In genomic region chr6:45187841-45188240, GRCh38 we compare ENCODE assay signal across 13 cellular contexts.
DNase-seq lines count a peak whose midpoint lies in the region; ATAC-seq and TF ChIP-seq lines count a peak whose summit lies in the region.
"Had no signal": no experiment of that assay in that cellular context is flagged by ENCODE, and none has a peak within 500 bp of the region (broad histone marks: within the 10 kb centered on the region; RNA-seq: fewer than 3 reads in every experiment).

No MANE protein-coding gene starts in this region.

- peaks cover 12% of the 10 kb centered on the region for H3K9me3 Mint-ChIP-seq in activated T-helper 1 cell treated with anti-CD3 and anti-CD28 coated beads, Interleukin-12 subunit alpha, Interleukin-12 subunit beta, Interleukin-2, Interleukin-4 antibody, amounts not matched to agents 30 ng/mL and 10 ng/mL and 1 ng/mL, durations not matched to agents 14 hours and 24 hours and 36 hours
- H3K9me3 Mint-ChIP-seq: activated T-cell treated with anti-CD3 and anti-CD28 coated beads, Interleukin-2, amount 50 U/mL, for 4 hours had no signal

- H3K4me3 ChIP-seq in fibroblast of the aortic adventitia (ENCODE audit: low read depth, low read length), result no peak overlapping the region
- no peak overlapping the region for H3K4me3 ChIP-seq in spleen
- H3K4me3 ChIP-seq: A549 had no signal

- no peak for ATAC-seq in HG03280 (IDR thresholded peaks at IDR 0.05; ENCODE audit: unreplicated experiment)
- ATAC-seq: A549 had no signal

- no peak overlapping the region for H3K4me3 Mint-ChIP-seq in activated T-helper 1 cell treated with anti-CD3 and anti-CD28 coated beads, Interleukin-12 subunit alpha, Interleukin-12 subunit beta, Interleukin-2, Interleukin-4 antibody, amounts not matched to agents 30 ng/mL and 10 ng/mL and 1 ng/mL, durations not matched to agents 14 hours and 24 hours and 36 hours
- H3K4me3 Mint-ChIP-seq: activated T-cell treated with anti-CD3 and anti-CD28 coated beads, Interleukin-2, amount 50 U/mL, for 4 hours had no signal

- intact Hi-C loops in activated T-helper 1 cell treated with anti-CD3 and anti-CD28 coated beads, Interleukin-12 subunit alpha, Interleukin-12 subunit beta, Interleukin-2, Interleukin-4 antibody, amounts not matched to agents 30 ng/mL and 10 ng/mL and 1 ng/mL, durations not matched to agents 14 hours and 24 hours and 36 hours (cut with micrococcal nuclease), result no loop called here
- intact Hi-C loops in spleen (cut with DNase I; ENCODE audit: low total_unique reads), result no loop called here

- no peaks in the 10 kb centered on the region for H3K36me3 ChIP-seq in spleen

- TF ChIP-seq POLR2A in spleen (IDR thresholded peaks at IDR 0.05), result no peak

- 93 to 98% (median 94%) methylated on average over 2 of the region's 2 CpGs for WGBS in spleen, 5 donors

- H3K4me1 Mint-ChIP-seq in activated T-helper 1 cell treated with anti-CD3 and anti-CD28 coated beads, Interleukin-12 subunit alpha, Interleukin-12 subunit beta, Interleukin-2, Interleukin-4 antibody, amounts not matched to agents 30 ng/mL and 10 ng/mL and 1 ng/mL, durations not matched to agents 14 hours and 24 hours and 36 hours (ENCODE audit: low read depth), result peaks cover 36% of the 10 kb centered on the region

- peaks cover 5% of the 10 kb centered on the region for H3K36me3 Mint-ChIP-seq in activated T-helper 1 cell treated with anti-CD3 and anti-CD28 coated beads, Interleukin-12 subunit alpha, Interleukin-12 subunit beta, Interleukin-2, Interleukin-4 antibody, amounts not matched to agents 30 ng/mL and 10 ng/mL and 1 ng/mL, durations not matched to agents 14 hours and 24 hours and 36 hours (ENCODE audit: low read depth)

- peak overlapping the region; percentile 22 for H3K27ac Mint-ChIP-seq in activated T-helper 1 cell treated with anti-CD3 and anti-CD28 coated beads, Interleukin-12 subunit alpha, Interleukin-12 subunit beta, Interleukin-2, Interleukin-4 antibody, amounts not matched to agents 30 ng/mL and 10 ng/mL and 1 ng/mL, durations not matched to agents 14 hours and 24 hours and 36 hours

- H3K27me3 Mint-ChIP-seq in activated T-helper 1 cell treated with anti-CD3 and anti-CD28 coated beads, Interleukin-12 subunit alpha, Interleukin-12 subunit beta, Interleukin-2, Interleukin-4 antibody, amounts not matched to agents 30 ng/mL and 10 ng/mL and 1 ng/mL, durations not matched to agents 14 hours and 24 hours and 36 hours (ENCODE audit: insufficient read depth), result no peaks in the 10 kb centered on the region

- H3K27me3 ChIP-seq in spleen (replicated peaks in 1 of 7), result no peaks in the 10 kb centered on the region

- DNase-seq in NOMO-1 treated with DMSO at 0.1 percent for 48 hours (lab: John Stamatoyannopoulos, UW; ENCODE audit: unreplicated experiment) (peak; percentile 30), NOMO-1 treated with dmso at 0.1 percent for 144 hours (lab: John Stamatoyannopoulos, UW; ENCODE audit: unreplicated experiment) (no peak), HS-5 (ENCODE audit: low read depth) (peak; percentile 43), fibroblast of the aortic adventitia (ENCODE audit: low read depth) (peak; percentile 70), spleen (no peak), NCI-H2029 treated with DMSO at 0.1 percent for 48 hours (lab: John Stamatoyannopoulos, UW) (no peak)
- DNase-seq in activated T-helper 1 cell treated with anti-CD3 and anti-CD28 coated beads, Interleukin-12 subunit alpha, Interleukin-12 subunit beta, Interleukin-2, Interleukin-4 antibody, amounts not matched to agents 30 ng/mL and 10 ng/mL and 1 ng/mL, durations not matched to agents 14 hours and 24 hours and 36 hours (ENCODE audit: low spot score), result no peak
- DNase-seq: activated T-cell treated with anti-CD3 and anti-CD28 coated beads, Interleukin-2, amount 50 U/mL, for 4 hours; H7; RPMI8226; trophoblast cell had no signal

- no peak overlapping the region for H3K27ac ChIP-seq in spleen
- H3K27ac ChIP-seq: A549 had no signal

- H3K9me3 ChIP-seq in spleen, result no peaks in the 10 kb centered on the region
- H3K9me3 ChIP-seq: A549 had no signal

- TF ChIP-seq CTCF in fibroblast of the aortic adventitia (IDR thresholded peaks at IDR 0.05; ENCODE audit: insufficient read depth, low read length) (no peak), spleen (IDR thresholded peaks at IDR 0.05 in 8 of 11, conservative IDR thresholded peaks at IDR 0.05 in 3 of 11) (no peak)

- H3K4me1 ChIP-seq in spleen, result no peaks in the 10 kb centered on the region
- H3K4me1 ChIP-seq: A549 had no signal

Comparison
In these comparisons a context has a peak if more than half of its experiments do, and no peak if none do; other contexts are left out.
1. DNase-seq: peak in NOMO-1 treated with DMSO at 0.1 percent for 48 hours (single experiment), HS-5 (single experiment) and fibroblast of the aortic adventitia (single experiment); none in NOMO-1 treated with dmso at 0.1 percent for 144 hours (single experiment), activated T-helper 1 cell treated with anti-CD3 and anti-CD28 coated beads, Interleukin-12 subunit alpha, Interleukin-12 subunit beta, Interleukin-2, Interleukin-4 antibody, amounts not matched to agents 30 ng/mL and 10 ng/mL and 1 ng/mL, durations not matched to agents 14 hours and 24 hours and 36 hours (single experiment), spleen (single experiment) and NCI-H2029 treated with DMSO at 0.1 percent for 48 hours (single experiment).